ENCODE assay signal across 16 cellular contexts in the genomic region with DNA sequence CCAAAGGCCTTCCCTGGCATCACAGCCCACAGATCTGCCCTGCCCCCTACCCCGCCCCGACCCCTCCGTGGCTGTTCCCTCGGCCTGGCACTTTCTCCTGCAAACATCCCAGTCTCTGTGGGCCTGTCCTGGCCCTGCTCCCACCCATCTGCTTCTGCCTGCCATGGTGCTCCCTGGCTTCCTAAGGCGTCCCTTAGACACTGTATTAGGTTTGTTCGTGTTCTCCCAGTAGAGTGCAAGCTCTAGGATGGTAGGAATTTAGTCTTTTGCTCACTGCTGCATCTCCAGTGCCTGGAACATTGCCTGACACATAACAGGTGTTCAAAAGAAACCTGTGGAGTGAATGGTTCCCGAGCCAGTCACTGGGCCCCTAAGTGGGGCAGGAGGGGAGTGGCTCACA.
"Had no signal": no experiment of that assay in that cellular context is flagged by ENCODE, and none has a peak within 500 bp of the region (broad histone marks: within the 10 kb centered on the region; RNA-seq: fewer than 3 reads in every experiment).

No MANE protein-coding gene starts in this region.

- H3K9me3 ChIP-seq: esophagus muscularis mucosa, lower lobe of right lung, prostate gland, spleen had no signal

- H3K9me3 Mint-ChIP-seq: activated CD4-positive, alpha-beta memory T cell treated with anti-CD3 and anti-CD28 coated beads for 36 hours; naive thymus-derived CD4-positive, alpha-beta T cell had no signal

- H3K27me3 Mint-ChIP-seq: activated CD4-positive, alpha-beta memory T cell treated with anti-CD3 and anti-CD28 coated beads for 36 hours; activated naive CD8-positive, alpha-beta T cell; naive thymus-derived CD4-positive, alpha-beta T cell; T-helper 17 cell had no signal

- ATAC-seq: lower lobe of right lung; naive thymus-derived CD4-positive, alpha-beta T cell; sciatic nerve; T-helper 17 cell had no signal

- DNase-seq: activated CD4-positive, alpha-beta memory T cell treated with anti-CD3 and anti-CD28 coated beads for 36 hours; activated CD4-positive, CD25-positive, alpha-beta regulatory T cell; anterior cingulate cortex; hypothalamus; lower lobe of right lung; spleen; stimulated activated CD4-positive, alpha-beta T cell treated with anti-CD3 and anti-CD28 coated beads, Interleukin-2, amount 100 ng/mL, for 24 hours; stimulated activated naive CD4-positive, alpha-beta T cell; T-helper 17 cell; trophoblast cell had no signal

- H3K27ac ChIP-seq: esophagus muscularis mucosa, lower lobe of right lung, prostate gland, spleen had no signal

- H3K4me3 ChIP-seq: esophagus muscularis mucosa, lower lobe of right lung, prostate gland, spleen had no signal

- H3K27me3 ChIP-seq: esophagus muscularis mucosa, spleen had no signal

- H3K27ac Mint-ChIP-seq: activated CD4-positive, alpha-beta memory T cell treated with anti-CD3 and anti-CD28 coated beads for 36 hours; activated naive CD8-positive, alpha-beta T cell; T-helper 17 cell had no signal

- FAIRE-seq: TTC549 had no signal

- H3K4me1 ChIP-seq: lower lobe of right lung, prostate gland had no signal

- H3K36me3 ChIP-seq: prostate gland had no signal

- H3K36me3 Mint-ChIP-seq: activated CD4-positive, alpha-beta memory T cell treated with anti-CD3 and anti-CD28 coated beads for 36 hours had no signal

- H3K4me3 Mint-ChIP-seq: activated CD4-positive, alpha-beta memory T cell treated with anti-CD3 and anti-CD28 coated beads for 36 hours; activated naive CD8-positive, alpha-beta T cell; naive thymus-derived CD4-positive, alpha-beta T cell; T-helper 17 cell had no signal
